ENCODE assay signal across 1 cellular context in genomic region chr22:30516731-30517130, GRCh38.
TF ChIP-seq lines count a peak whose summit lies in the region.

No MANE protein-coding gene starts in this region.

TF ChIP-seq in K562, 482 proteins besides CTCF, POLR2A, EP300 and RAD21:
- TF ChIP-seq RFX1 (IDR thresholded peaks at IDR 0.05): peak; percentile 51; the same call in 1 of the 2 replicates
- peak; percentile 62; the same call in 1 of the 2 replicates for TF ChIP-seq HINFP (tag; conservative IDR thresholded peaks at IDR 0.05; ENCODE audit: low read depth)
- no peak for TF ChIP-seq ZNF780A (CRISPR knock-in tag; IDR thresholded peaks at IDR 0.05)
